Comparison of ENCODE assay signal across 1 cellular context in the genomic region with DNA sequence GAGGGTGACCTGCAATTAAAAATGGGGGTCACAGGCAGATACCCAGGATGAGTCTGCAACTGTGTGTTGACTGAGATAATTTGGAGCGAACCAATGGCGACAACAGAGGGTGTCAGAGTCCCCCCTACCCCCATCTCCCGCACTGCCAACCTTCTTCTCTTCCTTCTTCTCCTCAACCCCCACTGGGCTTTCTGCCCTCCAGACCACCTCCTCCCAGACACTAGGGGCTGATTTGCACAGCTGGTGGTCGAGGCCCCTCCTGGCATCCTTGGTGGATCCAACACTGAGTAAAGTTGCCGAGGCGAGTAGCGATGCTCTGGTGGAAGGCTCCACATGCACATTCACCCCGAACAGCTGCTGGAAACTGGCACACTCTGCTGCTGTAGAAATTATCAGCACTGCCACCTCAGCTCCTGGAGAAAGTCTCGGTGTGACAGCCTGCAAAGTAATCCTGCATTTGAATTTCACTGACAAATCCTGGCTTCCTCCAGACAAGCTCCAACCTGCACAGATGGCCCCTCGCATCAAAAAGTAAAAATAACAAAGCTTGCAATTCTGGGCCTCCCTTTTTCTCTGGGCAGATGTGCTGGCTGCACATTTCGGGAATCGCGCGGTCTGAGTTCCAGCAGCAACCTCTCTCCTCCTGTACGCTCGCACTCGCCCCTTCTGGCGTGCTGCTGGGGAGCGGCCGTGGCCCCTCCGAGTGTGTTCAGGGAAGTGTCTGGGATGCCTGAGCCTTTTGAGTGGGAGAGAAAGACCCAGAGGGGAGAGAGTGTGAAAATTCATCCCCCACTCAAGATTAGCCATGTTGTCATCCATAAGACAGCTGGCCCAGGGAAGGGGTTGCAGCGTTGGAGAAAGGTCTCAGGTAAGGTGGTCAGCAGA.
TF ChIP-seq lines count a peak whose summit lies in the region.

No MANE protein-coding gene starts in this region.

TF ChIP-seq in HepG2, 621 proteins besides CTCF, POLR2A, EP300 and RAD21:
- no peak for TF ChIP-seq ZNF839 (CRISPR knock-in tag; IDR thresholded peaks at IDR 0.05; ENCODE audit: borderline replicate concordance)
- no peak for TF ChIP-seq ZNF672 (CRISPR knock-in tag; IDR thresholded peaks at IDR 0.05)
- TF ChIP-seq STAT5B (CRISPR knock-in tag; IDR thresholded peaks at IDR 0.05), result no peak
- TF ChIP-seq SIX4 (CRISPR knock-in tag; IDR thresholded peaks at IDR 0.05), result no peak
